Comparison of ENCODE assay signal across 8 cellular contexts in genomic region chr12:113184900-113185179, GRCh38. TPM values are rescaled to one million over a fixed set of nuclear protein-coding genes. Genes with fewer than 3 reads are reported as not detected.
DNase-seq lines count a peak whose midpoint lies in the region; ATAC-seq and TF ChIP-seq lines count a peak whose summit lies in the region.

No MANE protein-coding gene starts in this region.

- ATAC-seq in GM18909 (IDR thresholded peaks at IDR 0.05; ENCODE audit: poor library complexity, unreplicated experiment), result peak; percentile 83
- ATAC-seq in HG03175 (IDR thresholded peaks at IDR 0.05; ENCODE audit: unreplicated experiment), result peak; percentile 82

- peaks cover 8% of the 10 kb centered on the region for H3K36me3 Mint-ChIP-seq in chondrocyte (ENCODE audit: low read depth)

- H3K27ac ChIP-seq in layer of hippocampus (ENCODE audit: low read depth, low read length), result peak overlapping the region; percentile 99

- peak overlapping the region; percentile 95 for H3K27ac Mint-ChIP-seq in chondrocyte (ENCODE audit: unreplicated experiment)

- DNase-seq in AG09309 (ENCODE audit: low read depth), result peak; percentile 66
- DNase-seq in NCI-H446 treated with DMSO at 0.1 percent for 48 hours (lab: John Stamatoyannopoulos, UW), result peak; percentile 70
- peak; percentile 80 to 85 for DNase-seq in activated CD4-positive, alpha-beta T cell treated with anti-CD3 and anti-CD28 coated beads for 24 hours (ENCODE audit: low read depth in 2 of 2)
- DNase-seq in chondrocyte (ENCODE audit: low spot score), result peak; percentile 95
- DNase-seq in stimulated activated CD4-positive, alpha-beta T cell treated with anti-CD3 and anti-CD28 coated beads, Interleukin-1b, Interleukin-23, amount 100 ng/mL, for 24 hours (ENCODE audit: low read depth in 4 of 4, low spot score in 1 of 4), result peak; percentile 67 to 85 (median 75)

- no peaks in the 10 kb centered on the region for H3K27me3 ChIP-seq in layer of hippocampus (ENCODE audit: control insufficient read depth, insufficient read depth, low read length)

- no peaks in the 10 kb centered on the region for H3K9me3 Mint-ChIP-seq in chondrocyte (ENCODE audit: low read depth)

- no peaks in the 10 kb centered on the region for H3K27me3 Mint-ChIP-seq in chondrocyte (ENCODE audit: low read depth)

- peak overlapping the region; percentile 83 for H3K4me3 ChIP-seq in AG09309 (ENCODE audit: control insufficient read depth, low read depth, low read length)

- TF ChIP-seq CTCF in AG09309 (IDR thresholded peaks at IDR 0.05; ENCODE audit: control insufficient read depth, insufficient read depth, low read depth, low read length, missing control alignments) (no peak), chondrocyte (IDR thresholded peaks at IDR 0.05) (no peak)

- H3K4me1 Mint-ChIP-seq in chondrocyte (ENCODE audit: low read depth), result peaks cover 26% of the 10 kb centered on the region

- peak overlapping the region; percentile 90 for H3K4me3 Mint-ChIP-seq in chondrocyte (ENCODE audit: unreplicated experiment)

RNA-seq across cellular contexts. Expression of gene DDX54, which starts 0.4 kb away (rescaled TPM):
- total RNA-seq in chondrocyte, result 44.2 to 52.7 TPM (median 44.6 TPM) in 3 replicates

RNA-seq across cellular contexts. Expression of gene RITA1, which starts 0.7 kb away (rescaled TPM):
- 15.5 to 20.2 TPM (median 16.7 TPM) in 3 replicates for total RNA-seq in chondrocyte

RNA-seq across cellular contexts. Expression of gene CFAP73, which starts 35.3 kb away (rescaled TPM):
- total RNA-seq in chondrocyte, result not detected in 3 replicates

RNA-seq across cellular contexts. Expression of gene TPCN1, which starts 36.4 kb away (rescaled TPM):
- total RNA-seq in chondrocyte, result 35.9 to 40.0 TPM (median 37.7 TPM) in 3 replicates

RNA-seq across cellular contexts. Expression of gene RASAL1, which starts 49.3 kb away (rescaled TPM):
- not detected in 3 replicates for total RNA-seq in chondrocyte

Comparison
In these comparisons a context has a peak if more than half of its experiments do, and no peak if none do; other contexts are left out.
1. Peak in every context shown above with its lines: DNase-seq, ATAC-seq, H3K4me3 ChIP-seq and H3K27ac ChIP-seq.